11 cellular contexts compared by ENCODE assay signal in genomic region chr11:115924744-115925567, GRCh38.
DNase-seq lines count a peak whose midpoint lies in the region; ATAC-seq and TF ChIP-seq lines count a peak whose summit lies in the region.
"Had no signal": no experiment of that assay in that cellular context is flagged by ENCODE, and none has a peak within 500 bp of the region (broad histone marks: within the 10 kb centered on the region; RNA-seq: fewer than 3 reads in every experiment).

No MANE protein-coding gene starts in this region.

- H3K27me3 ChIP-seq in foreskin keratinocyte: peaks cover 4% of the 10 kb centered on the region
- H3K27me3 ChIP-seq in ascending aorta: no peaks in the 10 kb centered on the region

- DNase-seq in GM20000 (ENCODE audit: low spot score): peak; percentile 68
- peak; percentile 7 to 86 for DNase-seq in foreskin keratinocyte
- no peak for DNase-seq in ascending aorta (ENCODE audit: low spot score in 2 of 2)
- no peak for DNase-seq in dermis blood vessel endothelial cell
- no peak for DNase-seq in AG20443 (ENCODE audit: low spot score)
- no peak for DNase-seq in NCI-H748 (lab: John Stamatoyannopoulos, UW; ENCODE audit: unreplicated experiment)

- no peaks in the 10 kb centered on the region for H3K36me3 ChIP-seq in ascending aorta

- no peaks in the 10 kb centered on the region for H3K9me3 ChIP-seq in ascending aorta

- ATAC-seq in GM18502 (IDR thresholded peaks at IDR 0.05; ENCODE audit: poor library complexity, unreplicated experiment): peak; percentile 86
- peak; percentile 80 for ATAC-seq in HG03354 (IDR thresholded peaks at IDR 0.05; ENCODE audit: poor library complexity, severe bottlenecking, unreplicated experiment)
- peak; percentile 96 for ATAC-seq in foreskin keratinocyte
- ATAC-seq: GM23338 had no signal

- H3K27ac ChIP-seq in foreskin keratinocyte: peak overlapping the region; percentile 83
- no peak overlapping the region for H3K27ac ChIP-seq in ascending aorta
- H3K27ac ChIP-seq: parathyroid adenoma, SK-N-MC had no signal

- intact Hi-C loops in ascending aorta (cut with DNase I): no loop called here

- TF ChIP-seq CTCF in GM20000 (IDR thresholded peaks at IDR 0.05; ENCODE audit: extremely low read depth, missing control alignments): no peak
- TF ChIP-seq CTCF in foreskin keratinocyte (conservative IDR thresholded peaks at IDR 0.05): no peak
- no peak for TF ChIP-seq CTCF in ascending aorta (IDR thresholded peaks at IDR 0.05)

- H3K4me1 ChIP-seq in foreskin keratinocyte (peaks cover 6% of the 10 kb centered on the region), ascending aorta (no peaks in the 10 kb centered on the region)
- H3K4me1 ChIP-seq: parathyroid adenoma had no signal

- H3K4me3 ChIP-seq in ascending aorta: no peak overlapping the region
- H3K4me3 ChIP-seq: GM23338, SK-N-MC had no signal

Comparison
In these comparisons a context has a peak if more than half of its experiments do, and no peak if none do; other contexts are left out.
1. DNase-seq: peak in GM20000 (single experiment) and foreskin keratinocyte (2 of 2); none in ascending aorta (0 of 2), dermis blood vessel endothelial cell (single experiment), AG20443 (single experiment) and NCI-H748 (single experiment).
2. Peak in every context shown above with its lines, with median percentiles within 50 percentile points of each other: ATAC-seq.